In the genomic region with DNA sequence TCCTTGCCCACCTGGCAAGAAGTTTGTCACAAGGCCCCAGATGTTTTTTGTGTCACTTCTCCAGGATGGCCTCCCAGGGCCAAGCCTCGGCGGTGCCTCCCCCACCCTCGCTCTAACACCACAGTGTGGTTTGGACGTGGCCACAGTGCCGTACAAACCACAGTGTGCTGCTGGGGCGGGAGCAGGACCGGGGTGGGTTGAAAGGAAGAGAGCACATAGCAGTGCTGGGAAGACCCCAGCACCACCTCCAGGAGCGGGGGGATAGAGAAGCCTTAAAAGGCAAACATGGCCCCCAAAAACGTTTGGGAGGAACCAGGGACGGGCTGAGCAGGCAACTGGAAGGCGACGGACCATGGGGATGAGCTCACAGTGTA, we compare ENCODE assay signal across 13 cellular contexts. TPM values are rescaled to one million over a fixed set of nuclear protein-coding genes. Genes with fewer than 3 reads are reported as not detected.
A peak's percentile ranks its signal among the peaks of the same experiment; 100 is the strongest.
DNase-seq lines count a peak whose midpoint lies in the region; ATAC-seq and TF ChIP-seq lines count a peak whose summit lies in the region.
"Had no signal": no experiment of that assay in that cellular context is flagged by ENCODE, and none has a peak within 500 bp of the region (broad histone marks: within the 10 kb centered on the region; RNA-seq: fewer than 3 reads in every experiment).

No MANE protein-coding gene starts in this region.

- no peaks in the 10 kb centered on the region for H3K27me3 ChIP-seq in CD4-positive, alpha-beta memory T cell (ENCODE audit: insufficient read depth, low read length)
- H3K27me3 ChIP-seq in psoas muscle (ENCODE audit: insufficient read depth in 3 of 3, low read length in 2 of 3): peaks cover 0 to 8% (median 3%) of the 10 kb centered on the region in 3 donors
- H3K27me3 ChIP-seq: brain microvascular endothelial cell had no signal

- no peaks in the 10 kb centered on the region for H3K9me3 Mint-ChIP-seq in CD4-positive, alpha-beta memory T cell
- H3K9me3 Mint-ChIP-seq in effector memory CD8-positive, alpha-beta T cell: no peaks in the 10 kb centered on the region

- H3K36me3 ChIP-seq in CD4-positive, alpha-beta memory T cell (ENCODE audit: insufficient read depth, low read length): peaks cover 8% of the 10 kb centered on the region
- peaks cover 0 to 12% of the 10 kb centered on the region in 2 donors for H3K36me3 ChIP-seq in psoas muscle (ENCODE audit: insufficient read depth in 1 of 2, low read depth in 1 of 2)
- H3K36me3 ChIP-seq: brain microvascular endothelial cell, HAP-1 had no signal

- peak overlapping the region in 4 of 8 donors; percentile 5 to 71 (median 33) for H3K4me3 Mint-ChIP-seq in CD4-positive, alpha-beta memory T cell
- H3K4me3 Mint-ChIP-seq in T-helper 17 cell: peak overlapping the region; percentile 68
- peak overlapping the region; percentile 56 to 59 for H3K4me3 Mint-ChIP-seq in effector memory CD8-positive, alpha-beta T cell

- peaks cover 60% of the 10 kb centered on the region for H3K4me1 ChIP-seq in CD4-positive, alpha-beta memory T cell (ENCODE audit: insufficient read depth, low read length)
- H3K4me1 ChIP-seq in psoas muscle: peaks cover 31% of the 10 kb centered on the region

- H3K27ac Mint-ChIP-seq in CD4-positive, alpha-beta memory T cell: peak overlapping the region in 6 of 7 donors; percentile 48 to 98 (median 68)
- peak overlapping the region; percentile 100 for H3K27ac Mint-ChIP-seq in T-helper 17 cell
- peak overlapping the region; percentile 82 to 100 for H3K27ac Mint-ChIP-seq in effector memory CD8-positive, alpha-beta T cell

- H3K4me3 ChIP-seq in CD4-positive, alpha-beta memory T cell (ENCODE audit: low read length in 2 of 2): no peak overlapping the region
- peak overlapping the region; percentile 70 for H3K4me3 ChIP-seq in psoas muscle
- H3K4me3 ChIP-seq: HAP-1 had no signal

- peak in 1 of 5 donors; percentile 45 for DNase-seq in CD4-positive, alpha-beta memory T cell
- DNase-seq in T-helper 17 cell: no peak
- DNase-seq in effector memory CD8-positive, alpha-beta T cell: no peak
- DNase-seq in psoas muscle: no peak
- no peak for DNase-seq in GM10266 (ENCODE audit: extremely low spot score)
- no peak for DNase-seq in HK-2 (ENCODE audit: unreplicated experiment)
- DNase-seq in SW480 (ENCODE audit: low spot score): no peak
- DNase-seq: brain microvascular endothelial cell, hippocampal formation, NCI-H446 had no signal

- 51 to 72% (median 53%) methylated on average over 12 of the region's 12 CpGs for WGBS in psoas muscle, 3 donors

- ATAC-seq in T-helper 17 cell (no peak), psoas muscle (no peak), GM18909 (IDR thresholded peaks at IDR 0.05; ENCODE audit: poor library complexity, unreplicated experiment) (no peak)
- no peak for ATAC-seq in effector memory CD8-positive, alpha-beta T cell (replicated peaks)

- CTCF ChIA-PET in CD4-positive, alpha-beta memory T cell (lab: Charles Lee; ENCODE audit: partially characterized antibody): interaction anchor here (1.1 to 6.8 kb wide), 2 partner anchors 13 to 104 kb away, joined by 5 to 64 read pairs; no protein-coding TSS in a partner anchor

- POLR2A ChIA-PET in CD4-positive, alpha-beta memory T cell (lab: Charles Lee; ENCODE audit: partially characterized antibody): no interaction called here

- intact Hi-C loops in CD4-positive, alpha-beta memory T cell (cut with micrococcal nuclease): loop anchor here (2.0 to 10.0 kb wide), 2 partner anchors 17 to 1433 kb away; partner anchors contain the start of gene NLRP1
- intact Hi-C loops in psoas muscle (cut with DNase I): no loop called here

- peaks cover 9 to 30% of the 10 kb centered on the region in 2 donors for H3K36me3 Mint-ChIP-seq in CD4-positive, alpha-beta memory T cell
- peaks cover 2% of the 10 kb centered on the region for H3K36me3 Mint-ChIP-seq in T-helper 17 cell (ENCODE audit: low read depth)
- peaks cover 50% of the 10 kb centered on the region for H3K36me3 Mint-ChIP-seq in effector memory CD8-positive, alpha-beta T cell (ENCODE audit: insufficient read depth)

- TF ChIP-seq CTCF in psoas muscle (IDR thresholded peaks at IDR 0.05) (no peak), GM10266 (IDR thresholded peaks at IDR 0.05; ENCODE audit: control insufficient read depth, insufficient read depth, low read depth, missing control alignments) (no peak)

- H3K9me3 ChIP-seq in CD4-positive, alpha-beta memory T cell (ENCODE audit: control insufficient read depth in 1 of 2, low read length in 2 of 2): no peaks in the 10 kb centered on the region
- no peaks in the 10 kb centered on the region for H3K9me3 ChIP-seq in T-helper 17 cell (ENCODE audit: control insufficient read depth, low read length, poor library complexity, severe bottlenecking)
- no peaks in the 10 kb centered on the region for H3K9me3 ChIP-seq in psoas muscle
- H3K9me3 ChIP-seq: HAP-1 had no signal

- peaks cover 33 to 85% (median 52%) of the 10 kb centered on the region in 4 donors for H3K4me1 Mint-ChIP-seq in CD4-positive, alpha-beta memory T cell
- peaks cover 66% of the 10 kb centered on the region for H3K4me1 Mint-ChIP-seq in T-helper 17 cell
- peaks cover 58 to 67% of the 10 kb centered on the region in 2 donors for H3K4me1 Mint-ChIP-seq in effector memory CD8-positive, alpha-beta T cell (ENCODE audit: low read depth in 2 of 2)

- no peaks in the 10 kb centered on the region for H3K27me3 Mint-ChIP-seq in CD4-positive, alpha-beta memory T cell
- H3K27me3 Mint-ChIP-seq in T-helper 17 cell: no peaks in the 10 kb centered on the region
- H3K27me3 Mint-ChIP-seq in effector memory CD8-positive, alpha-beta T cell: no peaks in the 10 kb centered on the region

- no peak overlapping the region for H3K27ac ChIP-seq in CD4-positive, alpha-beta memory T cell (ENCODE audit: low read depth, low read length)
- H3K27ac ChIP-seq in psoas muscle: peak overlapping the region; percentile 80
- H3K27ac ChIP-seq: brain microvascular endothelial cell had no signal

RNA-seq across cellular contexts. Expression of gene BCL6B, which starts 5.0 kb away (rescaled TPM):
- total RNA-seq in CD4-positive, alpha-beta memory T cell: not detected
- not detected for polyA plus RNA-seq in CD4-positive, alpha-beta memory T cell
- total RNA-seq in T-helper 17 cell (under 1 TPM in 1 of 2 donors, not detected in 1; 0.17 TPM), psoas muscle (10 to 100 TPM in 2 of 4 donors, 1 to 10 TPM in 2; 6.1 to 11.9 (median 10.1) TPM)
- polyA plus RNA-seq in psoas muscle: 1 to 10 TPM; 2.0 to 4.4 (median 4.3) TPM

RNA-seq across cellular contexts. Expression of gene RNASEK, which starts 5.4 kb away (rescaled TPM):
- 100 to 1,000 TPM; 166 to 179 TPM for total RNA-seq in CD4-positive, alpha-beta memory T cell
- polyA plus RNA-seq in CD4-positive, alpha-beta memory T cell: 100 to 1,000 TPM; 410 to 812 TPM
- total RNA-seq in T-helper 17 cell (100 to 1,000 TPM; 141 to 150 TPM), psoas muscle (100 to 1,000 TPM; 113 to 148 (median 139) TPM)
- polyA plus RNA-seq in psoas muscle: 100 to 1,000 TPM; 233 to 321 (median 236) TPM

RNA-seq across cellular contexts. Expression of gene SLC16A13, which starts 18.0 kb away (rescaled TPM):
- 10 to 100 TPM; 13.1 to 13.7 TPM for total RNA-seq in CD4-positive, alpha-beta memory T cell
- polyA plus RNA-seq in CD4-positive, alpha-beta memory T cell: 1 to 10 TPM in 1 of 2 donors, under 1 TPM in 1; 0.93 to 1.8 TPM
- total RNA-seq in T-helper 17 cell: 1 to 10 TPM; 3.3 to 4.6 TPM
- total RNA-seq in psoas muscle: 1 to 10 TPM in 1 of 4 donors, under 1 TPM in 3; 0.57 to 1.5 (median 0.72) TPM
- under 1 TPM; 0.17 to 0.40 (median 0.40) TPM for polyA plus RNA-seq in psoas muscle

RNA-seq across cellular contexts. Expression of gene ALOX12, which starts 22.0 kb away (rescaled TPM):
- total RNA-seq in CD4-positive, alpha-beta memory T cell: not detected
- under 1 TPM in 1 of 2 donors, not detected in 1; 0.19 TPM for polyA plus RNA-seq in CD4-positive, alpha-beta memory T cell
- total RNA-seq in T-helper 17 cell (10 to 100 TPM in 1 of 2 donors, 1 to 10 TPM in 1; 1.2 to 32.0 TPM), psoas muscle (not detected)
- polyA plus RNA-seq in psoas muscle: under 1 TPM in 1 of 3 donors, not detected in 2; 0.03 TPM
- total RNA-seq: renal cortical epithelial cell had no signal

RNA-seq across cellular contexts. Expression of gene SLC16A11, which starts 26.1 kb away (rescaled TPM):
- 1 to 10 TPM in 1 of 2 experiments, under 1 TPM in 1; 0.89 to 1.2 TPM for total RNA-seq in CD4-positive, alpha-beta memory T cell
- polyA plus RNA-seq in CD4-positive, alpha-beta memory T cell: under 1 TPM; 0.50 to 0.69 TPM
- total RNA-seq in T-helper 17 cell (under 1 TPM in 1 of 2 donors, not detected in 1; 0.40 TPM), psoas muscle (under 1 TPM in 2 of 4 donors, not detected in 2; 0.36 to 0.42 TPM)
- 1 to 10 TPM in 1 of 3 donors, under 1 TPM in 2; 0.34 to 1.2 (median 0.77) TPM for polyA plus RNA-seq in psoas muscle
- total RNA-seq: renal cortical epithelial cell had no signal

Comparison
In these comparisons a context has a peak if more than half of its experiments do, and no peak if none do; other contexts are left out.
1. RNA of gene BCL6B, which starts 5.0 kb away (total RNA-seq): 6.1 to 11.9 TPM in psoas muscle; not detected in CD4-positive, alpha-beta memory T cell and 0.17 TPM in T-helper 17 cell; every median in the first group is over 4 times any median in the second.
2. Peak in every context shown above with its lines, with median percentiles within 50 percentile points of each other: H3K27ac Mint-ChIP-seq.